17 cellular contexts compared by ENCODE assay signal in genomic region chr1:48492392-48492791, GRCh38. TPM values are rescaled to one million over a fixed set of nuclear protein-coding genes. Genes with fewer than 3 reads are reported as not detected.
DNase-seq lines count a peak whose midpoint lies in the region; ATAC-seq and TF ChIP-seq lines count a peak whose summit lies in the region.
"Had no signal": no experiment of that assay in that cellular context is flagged by ENCODE, and none has a peak within 500 bp of the region (broad histone marks: within the 10 kb centered on the region; RNA-seq: fewer than 3 reads in every experiment).

No MANE protein-coding gene starts in this region.

- intact Hi-C loops in right lobe of liver (cut with DNase I): no loop called here

- TF ChIP-seq CTCF in right lobe of liver (IDR thresholded peaks at IDR 0.05): no peak

- peak; percentile 12 to 63 (median 41) for ATAC-seq in right lobe of liver
- ATAC-seq in GM19023 (IDR thresholded peaks at IDR 0.05; ENCODE audit: unreplicated experiment): no peak
- ATAC-seq: activated naive CD8-positive, alpha-beta T cell treated with anti-CD3 and anti-CD28 coated beads, Interleukin-2, amount 50 U/mL, for 24 hours; activated T-cell treated with anti-CD3 and anti-CD28 coated beads, Interleukin-2, amount 50 U/mL, for 72 hours; natural killer cell treated with Interleukin-12 subunit alpha and Interleukin-12 subunit beta and Interleukin-15 and Interleukin-18, amount 100 ng/mL, for 72 hours had no signal

- no peak for TF ChIP-seq POLR2A in right lobe of liver (IDR thresholded peaks at IDR 0.05)

- H3K9me3 ChIP-seq in right lobe of liver: no peaks in the 10 kb centered on the region
- H3K9me3 ChIP-seq: SK-N-SH had no signal

- DNase-seq in DMS79 treated with DMSO at 0.1 percent for 48 hours (lab: John Stamatoyannopoulos, UW) (peak; percentile 94), NCI-H1105 (lab: John Stamatoyannopoulos, UW) (peak; percentile 56), SHP77 treated with DMSO at 0.1 percent for 48 hours (lab: John Stamatoyannopoulos, UW) (peak; percentile 42), right lobe of liver (no peak), SKM-1 (lab: John Stamatoyannopoulos, UW; ENCODE audit: unreplicated experiment) (no peak), NCI-H2227 (lab: John Stamatoyannopoulos, UW; ENCODE audit: unreplicated experiment) (no peak), AG20443 (ENCODE audit: low spot score) (no peak)
- DNase-seq: activated CD4-positive, alpha-beta memory T cell treated with anti-CD3 and anti-CD28 coated beads for 36 hours; activated naive CD8-positive, alpha-beta T cell treated with anti-CD3 and anti-CD28 coated beads, Interleukin-2, amount 50 U/mL, for 24 hours; activated T-cell treated with anti-CD3 and anti-CD28 coated beads, Interleukin-2, amount 50 U/mL, for 72 hours; NCI-H226; SK-N-SH had no signal

- H3K4me1 ChIP-seq in right lobe of liver: no peaks in the 10 kb centered on the region

- no peak overlapping the region for H3K4me3 ChIP-seq in right lobe of liver
- H3K4me3 ChIP-seq: lung had no signal

- H3K27me3 ChIP-seq in right lobe of liver: no peaks in the 10 kb centered on the region

- no peaks in the 10 kb centered on the region for H3K36me3 ChIP-seq in right lobe of liver

- H3K27ac ChIP-seq in right lobe of liver: no peak overlapping the region
- H3K27ac ChIP-seq: HL-60, KMS-11 had no signal

RNA-seq across cellular contexts. Expression of gene SPATA6, which starts 20.4 kb away (rescaled TPM):
- total RNA-seq in right lobe of liver: 1 to 10 TPM; 2.5 to 8.4 (median 4.5) TPM

Comparison
In these comparisons a context has a peak if more than half of its experiments do, and no peak if none do; other contexts are left out.
1. DNase-seq: peak in DMS79 treated with DMSO at 0.1 percent for 48 hours (single experiment), NCI-H1105 (single experiment) and SHP77 treated with DMSO at 0.1 percent for 48 hours (single experiment); none in right lobe of liver (0 of 3), SKM-1 (single experiment), NCI-H2227 (single experiment) and AG20443 (single experiment).